In genomic region chr6:148963738-148964137, GRCh38 we compare ENCODE assay signal across 28 cellular contexts.
"Had no signal": no experiment of that assay in that cellular context is flagged by ENCODE, and none has a peak within 500 bp of the region (broad histone marks: within the 10 kb centered on the region; RNA-seq: fewer than 3 reads in every experiment).

No MANE protein-coding gene starts in this region.

- H3K4me3 ChIP-seq: neural progenitor cell, ovary, psoas muscle, right lobe of liver, sigmoid colon, stomach, thoracic aorta, thyroid gland, tibial nerve, upper lobe of left lung, vagina had no signal

- H3K9me3 Mint-ChIP-seq: nephron; neural progenitor cell; stimulated activated effector memory CD8-positive, alpha-beta T cell treated with anti-CD3 and anti-CD28 coated beads, Interleukin-12 subunit alpha, Interleukin-12 subunit beta, amount 100 ng/mL, for 72 hours; stimulated activated naive B cell treated with anti-CD40 and anti-IgM and Interleukin-4, amounts not matched to agents 10 μg/mL and 1 μg/mL and 100 μg/mL, for 72 hours; stimulated activated naive CD8-positive, alpha-beta T cell treated with anti-CD3 and anti-CD28 coated beads, Interleukin-15, Interleukin-2, amounts not matched to agents 100 ng/mL and 50 ng/mL, for 24 hours had no signal

- H3K4me2 ChIP-seq: neural progenitor cell had no signal

- H3K27me3 ChIP-seq: neural progenitor cell, ovary, right lobe of liver, sigmoid colon, stomach, thyroid gland, tibial nerve, upper lobe of left lung, vagina had no signal

- FAIRE-seq: small intestine, urothelium cell line had no signal

- H3K4me3 Mint-ChIP-seq: nephron; neural progenitor cell; stimulated activated effector memory CD8-positive, alpha-beta T cell treated with anti-CD3 and anti-CD28 coated beads, Interleukin-12 subunit alpha, Interleukin-12 subunit beta, amount 100 ng/mL, for 72 hours; stimulated activated naive B cell treated with anti-CD40 and anti-IgM and Interleukin-4, amounts not matched to agents 10 μg/mL and 1 μg/mL and 100 μg/mL, for 72 hours; stimulated activated naive CD8-positive, alpha-beta T cell treated with anti-CD3 and anti-CD28 coated beads, Interleukin-15, Interleukin-2, amounts not matched to agents 100 ng/mL and 50 ng/mL, for 24 hours had no signal

- H3K27ac Mint-ChIP-seq: nephron; neural progenitor cell; progenitor cell of endocrine pancreas; stimulated activated effector memory CD8-positive, alpha-beta T cell treated with anti-CD3 and anti-CD28 coated beads, Interleukin-12 subunit alpha, Interleukin-12 subunit beta, amount 100 ng/mL, for 72 hours; stimulated activated naive B cell treated with anti-CD40 and anti-IgM and Interleukin-4, amounts not matched to agents 10 μg/mL and 1 μg/mL and 100 μg/mL, for 72 hours; stimulated activated naive CD8-positive, alpha-beta T cell treated with anti-CD3 and anti-CD28 coated beads, Interleukin-15, Interleukin-2, amounts not matched to agents 100 ng/mL and 50 ng/mL, for 24 hours had no signal

- ATAC-seq: psoas muscle; right cardiac atrium; right lobe of liver; stimulated activated effector memory CD8-positive, alpha-beta T cell treated with anti-CD3 and anti-CD28 coated beads, Interleukin-12 subunit alpha, Interleukin-12 subunit beta, amount 100 ng/mL, for 72 hours; stimulated activated naive B cell treated with anti-CD40 and anti-IgM and Interleukin-4, amounts not matched to agents 10 μg/mL and 1 μg/mL and 100 μg/mL, for 72 hours had no signal

- H3K27me3 Mint-ChIP-seq: stimulated activated naive B cell treated with anti-CD40 and anti-IgM and Interleukin-4, amounts not matched to agents 10 μg/mL and 1 μg/mL and 100 μg/mL, for 72 hours; stimulated activated naive CD8-positive, alpha-beta T cell treated with anti-CD3 and anti-CD28 coated beads, Interleukin-15, Interleukin-2, amounts not matched to agents 100 ng/mL and 50 ng/mL, for 24 hours had no signal

- DNase-seq: occipital lobe; ovary; posterior cingulate gyrus; psoas muscle; right lobe of liver; sigmoid colon; small intestine; stimulated activated CD4-positive, alpha-beta T cell treated with anti-CD3 and anti-CD28 coated beads, Interleukin-15, amount 100 ng/mL, for 24 hours; stimulated activated CD4-positive, alpha-beta T cell treated with anti-CD3 and anti-CD28 coated beads, Interleukin-2, amount 100 ng/mL, for 24 hours; stimulated activated CD4-positive, alpha-beta T cell treated with anti-CD3 and anti-CD28 coated beads, Interleukin-2, amount 100 ng/mL, for 48 hours; stimulated activated CD4-positive, alpha-beta T cell treated with anti-CD3 and anti-CD28 coated beads, Interleukin-4, amount 100 ng/mL, for 24 hours; stimulated activated naive B cell treated with anti-CD40 and anti-IgM and Interleukin-4, amounts not matched to agents 10 μg/mL and 1 μg/mL and 100 μg/mL, for 72 hours; stimulated activated naive CD4-positive, alpha-beta T cell treated with Interleukin-2 at 50 U/mL for 16 hours; stomach; thyroid gland; trophoblast cell had no signal

- H3K27ac ChIP-seq: neural progenitor cell, ovary, parathyroid adenoma, psoas muscle, right lobe of liver, sigmoid colon, stomach, thoracic aorta, thyroid gland, tibial nerve, upper lobe of left lung, vagina had no signal

- H3K36me3 ChIP-seq: neural progenitor cell, ovary, right lobe of liver, sigmoid colon, thoracic aorta, upper lobe of left lung, vagina had no signal

- H3K4me1 ChIP-seq: parathyroid adenoma, psoas muscle, right lobe of liver, upper lobe of left lung, vagina had no signal

- H3K9ac ChIP-seq: neural progenitor cell, parathyroid adenoma had no signal

- H2AFZ ChIP-seq: neural progenitor cell, parathyroid adenoma had no signal

- H3K4me1 Mint-ChIP-seq: stimulated activated effector memory CD8-positive, alpha-beta T cell treated with anti-CD3 and anti-CD28 coated beads, Interleukin-12 subunit alpha, Interleukin-12 subunit beta, amount 100 ng/mL, for 72 hours had no signal

- H3K9me3 ChIP-seq: ovary, psoas muscle, right lobe of liver, sigmoid colon, stomach, thoracic aorta, thyroid gland, tibial nerve, upper lobe of left lung, vagina had no signal

- H3K79me2 ChIP-seq: parathyroid adenoma had no signal
